Comparison of ENCODE assay signal across 10 cellular contexts in genomic region chr6:18327621-18328548, GRCh38. TPM values are rescaled to one million over a fixed set of nuclear protein-coding genes. Genes with fewer than 3 reads are reported as not detected.
DNase-seq lines count a peak whose midpoint lies in the region; ATAC-seq and TF ChIP-seq lines count a peak whose summit lies in the region.
"Had no signal": no experiment of that assay in that cellular context is flagged by ENCODE, and none has a peak within 500 bp of the region (broad histone marks: within the 10 kb centered on the region; RNA-seq: fewer than 3 reads in every experiment).

No MANE protein-coding gene starts in this region.

- H3K36me3 Mint-ChIP-seq in WTC11: no peaks in the 10 kb centered on the region

- peaks cover 39% of the 10 kb centered on the region for H3K4me1 Mint-ChIP-seq in WTC11

- H3K9ac ChIP-seq in BLaER1: no peak overlapping the region

- no peaks in the 10 kb centered on the region for H3K27me3 Mint-ChIP-seq in WTC11 (ENCODE audit: low read depth)

- POLR2A ChIA-PET in WTC11 (lab: Charles Lee) (interaction anchor here (1.1 kb wide), 1 partner anchor 59 kb away, joined by 3 read pairs; the partner anchor contains the start of gene RNF144B), HEK293T (lab: Yijun Ruan, JAX) (interaction anchor here (1.4 kb wide), 1 partner anchor 175 kb away, joined by 5 read pairs; no protein-coding TSS in a partner anchor)

- H3K9me3 ChIP-seq in BLaER1 (no peaks in the 10 kb centered on the region), lung (ENCODE audit: control insufficient read depth in 2 of 2, insufficient read depth in 1 of 2, low read length in 1 of 2) (no peaks in the 10 kb centered on the region)

- peak; percentile 47 for ATAC-seq in HG02798 (IDR thresholded peaks at IDR 0.05; ENCODE audit: poor library complexity, unreplicated experiment)
- ATAC-seq in WTC11: peak; percentile 81
- ATAC-seq in lung (ENCODE audit: insufficient read depth, low FRiP score): no peak
- ATAC-seq in GM18520 (IDR thresholded peaks at IDR 0.05; ENCODE audit: unreplicated experiment): no peak

- no peak for TF ChIP-seq CTCF in WTC11 (IDR thresholded peaks at IDR 0.05)
- no peak for TF ChIP-seq CTCF in lung (IDR thresholded peaks at IDR 0.05; ENCODE audit: control extremely low read depth, extremely low read depth)

- peak; percentile 57 for DNase-seq in WTC11 (ENCODE audit: low spot score)
- DNase-seq in lung (ENCODE audit: low spot score): peak; percentile 37
- no peak for DNase-seq in HuH-7 (ENCODE audit: low spot score)
- no peak for DNase-seq in G401 (ENCODE audit: low spot score)
- no peak for DNase-seq in HEK293T (ENCODE audit: extremely low spot score)
- DNase-seq: activated naive CD4-positive, alpha-beta T cell treated with anti-CD3 and anti-CD28 coated beads for 36 hours; IMR-90 had no signal

- H3K4me3 ChIP-seq in BLaER1: no peak overlapping the region
- H3K4me3 ChIP-seq in lung: no peak overlapping the region

- H3K27ac Mint-ChIP-seq in WTC11: no peak overlapping the region
- H3K27ac Mint-ChIP-seq: activated naive CD4-positive, alpha-beta T cell treated with anti-CD3 and anti-CD28 coated beads for 36 hours had no signal

- no peak overlapping the region for H3K27ac ChIP-seq in BLaER1
- peak overlapping the region in 1 of 2 donors; percentile 45 for H3K27ac ChIP-seq in lung (ENCODE audit: low read depth in 1 of 2, low read length in 1 of 2)

- no peaks in the 10 kb centered on the region for H4K20me1 ChIP-seq in BLaER1

- 41 to 46% methylated on average over 8 of the region's 8 CpGs for WGBS in lung, 2 donors

- in situ Hi-C loops in G401 (cut with HindIII; ENCODE audit: low sequenced_read_pairs): no loop called here

- H3K9me3 Mint-ChIP-seq in WTC11: peaks cover 5% of the 10 kb centered on the region
- H3K9me3 Mint-ChIP-seq: activated naive CD4-positive, alpha-beta T cell treated with anti-CD3 and anti-CD28 coated beads for 36 hours had no signal

- H3K4me3 Mint-ChIP-seq in WTC11: no peak overlapping the region
- H3K4me3 Mint-ChIP-seq: activated naive CD4-positive, alpha-beta T cell treated with anti-CD3 and anti-CD28 coated beads for 36 hours had no signal

- peak overlapping the region; percentile 20; the same call in 1 of the 2 replicates for H3K4me2 ChIP-seq in BLaER1

- CTCF ChIA-PET in WTC11 (lab: Charles Lee) (interaction anchor here (0.6 to 1.6 kb wide), 7 partner anchors 25 to 1159 kb away, joined by 3 to 15 read pairs (median 3); no protein-coding TSS in a partner anchor), HEK293T (lab: Yijun Ruan, JAX) (interaction anchor here (0.7 kb wide), 1 partner anchor 497 kb away, joined by 3 read pairs; no protein-coding TSS in a partner anchor)

- H3K4me1 ChIP-seq in BLaER1: peaks cover 18% of the 10 kb centered on the region; the same call in 1 of the 2 replicates
- H3K4me1 ChIP-seq in lung (ENCODE audit: control insufficient read depth in 2 of 2, insufficient read depth in 2 of 2, low read length in 2 of 2): peaks cover 0 to 1% of the 10 kb centered on the region in 2 donors

- H3K27me3 ChIP-seq in BLaER1: no peaks in the 10 kb centered on the region
- no peaks in the 10 kb centered on the region for H3K27me3 ChIP-seq in lung (ENCODE audit: control insufficient read depth, insufficient read depth)

- no peaks in the 10 kb centered on the region for H3K36me3 ChIP-seq in BLaER1
- H3K36me3 ChIP-seq in lung (ENCODE audit: control insufficient read depth in 2 of 2, insufficient read depth in 2 of 2, low read length in 2 of 2): no peaks in the 10 kb centered on the region

TF ChIP-seq in WTC11, 78 proteins besides CTCF, POLR2A, EP300 and RAD21 (continues in another document):
- TF ChIP-seq, protein P1, sequence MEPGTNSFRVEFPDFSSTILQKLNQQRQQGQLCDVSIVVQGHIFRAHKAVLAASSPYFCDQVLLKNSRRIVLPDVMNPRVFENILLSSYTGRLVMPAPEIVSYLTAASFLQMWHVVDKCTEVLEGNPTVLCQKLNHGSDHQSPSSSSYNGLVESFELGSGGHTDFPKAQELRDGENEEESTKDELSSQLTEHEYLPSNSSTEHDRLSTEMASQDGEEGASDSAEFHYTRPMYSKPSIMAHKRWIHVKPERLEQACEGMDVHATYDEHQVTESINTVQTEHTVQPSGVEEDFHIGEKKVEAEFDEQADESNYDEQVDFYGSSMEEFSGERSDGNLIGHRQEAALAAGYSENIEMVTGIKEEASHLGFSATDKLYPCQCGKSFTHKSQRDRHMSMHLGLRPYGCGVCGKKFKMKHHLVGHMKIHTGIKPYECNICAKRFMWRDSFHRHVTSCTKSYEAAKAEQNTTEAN (CRISPR knock-in tag; IDR thresholded peaks at IDR 0.05): no peak
- no peak for TF ChIP-seq PRRX2 (CRISPR knock-in tag; IDR thresholded peaks at IDR 0.05)
- no peak for TF ChIP-seq FOXK1 (CRISPR knock-in tag; IDR thresholded peaks at IDR 0.05)
- TF ChIP-seq, protein P2, sequence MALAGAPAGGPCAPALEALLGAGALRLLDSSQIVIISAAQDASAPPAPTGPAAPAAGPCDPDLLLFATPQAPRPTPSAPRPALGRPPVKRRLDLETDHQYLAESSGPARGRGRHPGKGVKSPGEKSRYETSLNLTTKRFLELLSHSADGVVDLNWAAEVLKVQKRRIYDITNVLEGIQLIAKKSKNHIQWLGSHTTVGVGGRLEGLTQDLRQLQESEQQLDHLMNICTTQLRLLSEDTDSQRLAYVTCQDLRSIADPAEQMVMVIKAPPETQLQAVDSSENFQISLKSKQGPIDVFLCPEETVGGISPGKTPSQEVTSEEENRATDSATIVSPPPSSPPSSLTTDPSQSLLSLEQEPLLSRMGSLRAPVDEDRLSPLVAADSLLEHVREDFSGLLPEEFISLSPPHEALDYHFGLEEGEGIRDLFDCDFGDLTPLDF (CRISPR knock-in tag; IDR thresholded peaks at IDR 0.05): no peak
- TF ChIP-seq NR2C2 (CRISPR knock-in tag; IDR thresholded peaks at IDR 0.05): no peak

TF ChIP-seq in HEK293T, 16 proteins besides CTCF, POLR2A, EP300 and RAD21:
- TF ChIP-seq TARDBP (IDR thresholded peaks at IDR 0.05): no peak
- TF ChIP-seq, protein P3, sequence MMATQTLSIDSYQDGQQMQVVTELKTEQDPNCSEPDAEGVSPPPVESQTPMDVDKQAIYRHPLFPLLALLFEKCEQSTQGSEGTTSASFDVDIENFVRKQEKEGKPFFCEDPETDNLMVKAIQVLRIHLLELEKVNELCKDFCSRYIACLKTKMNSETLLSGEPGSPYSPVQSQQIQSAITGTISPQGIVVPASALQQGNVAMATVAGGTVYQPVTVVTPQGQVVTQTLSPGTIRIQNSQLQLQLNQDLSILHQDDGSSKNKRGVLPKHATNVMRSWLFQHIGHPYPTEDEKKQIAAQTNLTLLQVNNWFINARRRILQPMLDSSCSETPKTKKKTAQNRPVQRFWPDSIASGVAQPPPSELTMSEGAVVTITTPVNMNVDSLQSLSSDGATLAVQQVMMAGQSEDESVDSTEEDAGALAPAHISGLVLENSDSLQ (IDR thresholded peaks at IDR 0.05): no peak
- no peak for TF ChIP-seq FOXM1 (IDR thresholded peaks at IDR 0.05; ENCODE audit: borderline replicate concordance)
- no peak for TF ChIP-seq CTBP1 (IDR thresholded peaks at IDR 0.05; ENCODE audit: borderline replicate concordance)
- no peak for TF ChIP-seq NFRKB (IDR thresholded peaks at IDR 0.05)

RNA-seq across cellular contexts. Expression of gene RNF144B, which starts 59.3 kb away (rescaled TPM):
- total RNA-seq in WTC11 (2021): 4.9 to 8.2 TPM (median 5.7 TPM) in 3 replicates
- 10 to 100 TPM; 56.9 to 96.8 TPM for total RNA-seq in lung
- polyA plus RNA-seq in lung: 10 to 100 TPM; 18.1 to 62.1 TPM
- total RNA-seq in G401 (2014; rRNA removed; shearing (Covaris generic)): under 0.01 TPM in 1 of 2 replicates, not detected in the other

Comparison
In these comparisons a context has a peak if more than half of its experiments do, and no peak if none do; other contexts are left out.
1. ATAC-seq: peak in HG02798 (single experiment) and WTC11 (single experiment); none in lung (single experiment) and GM18520 (single experiment).
2. DNase-seq: peak in WTC11 (single experiment) and lung (single experiment); none in HuH-7 (single experiment), G401 (single experiment) and HEK293T (single experiment).